Comparison of ENCODE assay signal across 19 cellular contexts in the genomic region with DNA sequence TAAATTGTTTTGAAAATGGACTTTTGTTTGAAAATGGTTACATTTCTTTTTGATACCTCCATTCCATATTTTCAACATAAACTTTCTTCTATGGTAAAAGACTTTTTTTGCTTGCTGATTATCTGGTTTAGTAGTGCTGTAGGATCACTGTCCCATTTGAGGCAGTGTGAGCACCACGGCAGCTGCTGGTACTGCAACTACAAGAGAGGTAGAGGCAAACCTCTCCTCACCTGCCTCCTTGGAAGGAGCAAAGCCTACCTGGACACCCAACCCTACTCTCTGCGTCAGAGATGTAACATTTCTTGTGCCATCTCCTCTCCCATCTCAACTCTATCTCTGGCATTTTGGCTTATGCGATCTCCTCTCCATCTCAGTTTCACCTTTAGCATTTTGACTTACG.
"Had no signal": no experiment of that assay in that cellular context is flagged by ENCODE, and none has a peak within 500 bp of the region (broad histone marks: within the 10 kb centered on the region; RNA-seq: fewer than 3 reads in every experiment).

No MANE protein-coding gene starts in this region.

- H3K27me3 Mint-ChIP-seq: activated CD4-positive, alpha-beta T cell treated with anti-CD3 and anti-CD28 coated beads, Interleukin-2, amount 10 ng/mL, durations not matched to agents 7 days and 5 days had no signal

- H3K36me3 Mint-ChIP-seq: activated naive CD4-positive, alpha-beta T cell treated with anti-CD3 and anti-CD28 coated beads, Interleukin-2, amount 50 U/mL, for 72 hours had no signal

- H3K27ac ChIP-seq: cardiac muscle cell, foreskin keratinocyte, hepatocyte, tibial nerve, vagina had no signal

- ATAC-seq: activated CD8-positive, alpha-beta T cell treated with anti-CD3 and anti-CD28 coated beads, Interleukin-2, amount 10 ng/mL, durations not matched to agents 7 days and 5 days; activated naive CD4-positive, alpha-beta T cell treated with anti-CD3 and anti-CD28 coated beads, Interleukin-2, amount 50 U/mL, for 72 hours; activated T-cell treated with anti-CD3 and anti-CD28 coated beads, Interleukin-2, amount 50 U/mL, for 4 hours; foreskin keratinocyte had no signal

- H3K9me3 Mint-ChIP-seq: activated CD4-positive, alpha-beta T cell treated with anti-CD3 and anti-CD28 coated beads, Interleukin-2, amount 10 ng/mL, durations not matched to agents 7 days and 5 days; activated naive CD4-positive, alpha-beta T cell treated with anti-CD3 and anti-CD28 coated beads, Interleukin-2, amount 50 U/mL, for 72 hours; activated T-cell treated with anti-CD3 and anti-CD28 coated beads, Interleukin-2, amount 50 U/mL, for 4 hours; nephron progenitor cell had no signal

- DNase-seq: activated CD4-positive, alpha-beta T cell treated with anti-CD3 and anti-CD28 coated beads, Interleukin-2, amount 10 ng/mL, durations not matched to agents 7 days and 5 days; activated CD4-positive, CD25-positive, alpha-beta regulatory T cell; activated CD8-positive, alpha-beta T cell treated with anti-CD3 and anti-CD28 coated beads, Interleukin-2, amount 10 ng/mL, durations not matched to agents 7 days and 5 days; activated effector memory CD4-positive, alpha-beta T cell treated with anti-CD3 and anti-CD28 coated beads, Interleukin-2, amount 50 U/mL, for 16 hours; activated T-cell treated with anti-CD3 and anti-CD28 coated beads, Interleukin-2, amount 50 U/mL, for 4 hours; amniotic stem cell; foreskin keratinocyte; midbrain; nephron progenitor cell; occipital lobe; stimulated activated CD4-positive, alpha-beta T cell treated with anti-CD3 and anti-CD28 coated beads, Interleukin-12 subunit alpha, Interleukin-12 subunit beta, amount 100 ng/mL, for 4 hours; stimulated activated CD4-positive, alpha-beta T cell treated with anti-CD3 and anti-CD28 coated beads, Interleukin-1b, Interleukin-23, amount 100 ng/mL, for 48 hours; stimulated activated CD8-positive, alpha-beta memory T cell treated with anti-CD3 and anti-CD28 coated beads, Interleukin-4, amount 100 ng/mL, for 48 hours; stimulated activated naive CD4-positive, alpha-beta T cell treated with Interleukin-2 at 50 U/mL for 16 hours had no signal

- H3K4me3 ChIP-seq: cardiac muscle cell, hepatocyte, tibial nerve, vagina had no signal

- H3K27ac Mint-ChIP-seq: activated CD4-positive, alpha-beta T cell treated with anti-CD3 and anti-CD28 coated beads, Interleukin-2, amount 10 ng/mL, durations not matched to agents 7 days and 5 days; activated CD8-positive, alpha-beta T cell treated with anti-CD3 and anti-CD28 coated beads, Interleukin-2, amount 10 ng/mL, durations not matched to agents 7 days and 5 days; nephron progenitor cell had no signal

- H3K4me3 Mint-ChIP-seq: activated CD4-positive, alpha-beta T cell treated with anti-CD3 and anti-CD28 coated beads, Interleukin-2, amount 10 ng/mL, durations not matched to agents 7 days and 5 days; activated CD8-positive, alpha-beta T cell treated with anti-CD3 and anti-CD28 coated beads, Interleukin-2, amount 10 ng/mL, durations not matched to agents 7 days and 5 days; activated T-cell treated with anti-CD3 and anti-CD28 coated beads, Interleukin-2, amount 50 U/mL, for 4 hours; nephron progenitor cell had no signal
